In genomic region chr9:18668944-18669343, GRCh38 we compare ENCODE assay signal across 19 cellular contexts.
A peak's percentile ranks its signal among the peaks of the same experiment; 100 is the strongest.
DNase-seq lines count a peak whose midpoint lies in the region; ATAC-seq, FAIRE-seq and TF ChIP-seq lines count a peak whose summit lies in the region.
"Had no signal": no experiment of that assay in that cellular context is flagged by ENCODE, and none has a peak within 500 bp of the region (broad histone marks: within the 10 kb centered on the region; RNA-seq: fewer than 3 reads in every experiment).

No MANE protein-coding gene starts in this region.

- H3K9me3 ChIP-seq in H1 (ENCODE audit: insufficient read depth in 2 of 2, low read depth in 1 of 2, low read length in 1 of 2) = no peaks in the 10 kb centered on the region
- no peaks in the 10 kb centered on the region for H3K9me3 ChIP-seq in liver (ENCODE audit: control insufficient read depth in 4 of 4, low read length in 3 of 4)
- no peaks in the 10 kb centered on the region for H3K9me3 ChIP-seq in SK-N-SH
- H3K9me3 ChIP-seq: suprapubic skin had no signal

- H3F3A ChIP-seq in SK-N-SH (replicated peaks; ENCODE audit: insufficient read depth) = peaks cover 4% of the 10 kb centered on the region

- FAIRE-seq in H1 (lab: Jason Lieb, UNC) = peak; percentile 80

- no peak overlapping the region for H4K5ac ChIP-seq in H1 (ENCODE audit: insufficient read length, low read depth, low read length)

- peak; percentile 81 for DNase-seq in DMS53 (lab: John Stamatoyannopoulos, UW)
- peak; percentile 36 for DNase-seq in NCI-H2029 (lab: John Stamatoyannopoulos, UW)
- peak in 1 of 2 experiments; percentile 39 for DNase-seq in H1 (ENCODE audit: low read depth in 1 of 2, low spot score in 2 of 2)
- DNase-seq in SK-N-SH = no peak
- DNase-seq in COLO829 (ENCODE audit: low spot score) = no peak
- DNase-seq in activated T-helper 1 cell treated with anti-CD3 and anti-CD28 coated beads, Interleukin-12 subunit alpha, Interleukin-12 subunit beta, Interleukin-2, Interleukin-4 antibody, amounts not matched to agents 30 ng/mL and 10 ng/mL and 1 ng/mL, durations not matched to agents 14 hours and 24 hours and 36 hours (ENCODE audit: low spot score) = no peak
- DNase-seq: brain microvascular endothelial cell; CD8-positive, alpha-beta memory T cell; glutamatergic neuron; NCI-H345; occipital lobe; stimulated activated CD4-positive, alpha-beta T cell treated with anti-CD3 and anti-CD28 coated beads, Interleukin-4, amount 100 ng/mL, for 1 hour had no signal

- intact Hi-C loops in activated T-helper 1 cell treated with anti-CD3 and anti-CD28 coated beads, Interleukin-12 subunit alpha, Interleukin-12 subunit beta, Interleukin-2, Interleukin-4 antibody, amounts not matched to agents 30 ng/mL and 10 ng/mL and 1 ng/mL, durations not matched to agents 14 hours and 24 hours and 36 hours (cut with micrococcal nuclease) = no loop called here

- H3K27me3 ChIP-seq in H1 (replicated peaks in 1 of 4; ENCODE audit: control insufficient read depth in 3 of 4, extremely low read depth in 1 of 4, insufficient read depth in 3 of 4, low read length in 3 of 4) = no peaks in the 10 kb centered on the region
- H3K27me3 ChIP-seq in liver (ENCODE audit: control insufficient read depth in 4 of 4, insufficient read depth in 4 of 4, low read length in 3 of 4) = no peaks in the 10 kb centered on the region
- no peaks in the 10 kb centered on the region for H3K27me3 ChIP-seq in SK-N-SH (ENCODE audit: insufficient read depth)
- H3K27me3 ChIP-seq: brain microvascular endothelial cell, suprapubic skin had no signal

- H3K4ac ChIP-seq in H1 (replicated peaks; ENCODE audit: insufficient read length, low read depth, low read length) = no peak overlapping the region

- H2BK12ac ChIP-seq in H1 (ENCODE audit: low read depth, low read length) = no peak overlapping the region

- H3K56ac ChIP-seq in H1 (replicated peaks; ENCODE audit: insufficient read length, low read depth, low read length) = no peak overlapping the region

- CTCF ChIA-PET in H1 (lab: Charles Lee; ENCODE audit: partially characterized antibody) = interaction anchor here (0.9 kb wide), 1 partner anchor 87 kb away, joined by 3 read pairs; no protein-coding TSS in a partner anchor
- CTCF ChIA-PET in SK-N-SH (lab: Yijun Ruan, JAX) = interaction anchor here (1.1 to 1.3 kb wide), 2 partner anchors 12 to 21 kb away, joined by 3 to 4 read pairs; no protein-coding TSS in a partner anchor

- POLR2A ChIA-PET in H1 (lab: Charles Lee; ENCODE audit: partially characterized antibody) (no interaction called here), SK-N-SH (lab: Yijun Ruan, JAX) (no interaction called here)

- H3K23ac ChIP-seq in H1 (ENCODE audit: insufficient read length) = no peak overlapping the region

- H3K36me3 ChIP-seq in H1 (ENCODE audit: control insufficient read depth in 2 of 4, insufficient read depth in 4 of 4, low read length in 3 of 4) (no peaks in the 10 kb centered on the region), liver (ENCODE audit: control insufficient read depth in 4 of 4, insufficient read depth in 3 of 4, low read depth in 1 of 4, low read length in 3 of 4) (no peaks in the 10 kb centered on the region), SK-N-SH (replicated peaks in 1 of 2; ENCODE audit: control insufficient read depth in 1 of 2, insufficient read depth in 2 of 2, low read length in 1 of 2) (peaks cover 2 to 73% of the 10 kb centered on the region in 2 experiments)
- H3K36me3 ChIP-seq: brain microvascular endothelial cell, suprapubic skin had no signal

- H3K27me3 Mint-ChIP-seq in activated T-helper 1 cell treated with anti-CD3 and anti-CD28 coated beads, Interleukin-12 subunit alpha, Interleukin-12 subunit beta, Interleukin-2, Interleukin-4 antibody, amounts not matched to agents 30 ng/mL and 10 ng/mL and 1 ng/mL, durations not matched to agents 14 hours and 24 hours and 36 hours (ENCODE audit: insufficient read depth) = no peaks in the 10 kb centered on the region

- TF ChIP-seq EP300 in H1 (IDR thresholded peaks at IDR 0.05; ENCODE audit: borderline replicate concordance in 1 of 2, low read depth in 2 of 2, low read length in 2 of 2) (no peak; a peak in 1 of 3 replicates), SK-N-SH (IDR thresholded peaks at IDR 0.05; ENCODE audit: borderline replicate concordance in 1 of 2, low read depth in 1 of 2, low read length in 1 of 2) (no peak)

- no peaks in the 10 kb centered on the region for H3K4me1 Mint-ChIP-seq in activated T-helper 1 cell treated with anti-CD3 and anti-CD28 coated beads, Interleukin-12 subunit alpha, Interleukin-12 subunit beta, Interleukin-2, Interleukin-4 antibody, amounts not matched to agents 30 ng/mL and 10 ng/mL and 1 ng/mL, durations not matched to agents 14 hours and 24 hours and 36 hours (ENCODE audit: low read depth)
- H3K4me1 Mint-ChIP-seq: CD8-positive, alpha-beta memory T cell had no signal

- no peak overlapping the region for H2BK20ac ChIP-seq in H1 (ENCODE audit: low read length)

- TF ChIP-seq CTCF in H1 (IDR thresholded peaks at IDR 0.05; ENCODE audit: control extremely low read depth in 1 of 3, insufficient read depth in 1 of 3, low read depth in 1 of 3, low read length in 3 of 3) = no peak
- no peak for TF ChIP-seq CTCF in liver (IDR thresholded peaks at IDR 0.05; ENCODE audit: low read depth, low read length, missing input control)
- no peak for TF ChIP-seq CTCF in SK-N-SH (IDR thresholded peaks at IDR 0.05)

- TF ChIP-seq RAD21 in H1 (IDR thresholded peaks at IDR 0.05 in 1 of 2, conservative IDR thresholded peaks at IDR 0.05 in 1 of 2; ENCODE audit: low read depth in 2 of 2, low read length in 2 of 2) (no peak), liver (IDR thresholded peaks at IDR 0.05) (peak; percentile 42 to 51), SK-N-SH (IDR thresholded peaks at IDR 0.05; ENCODE audit: low read length) (no peak)

- 27% methylated on average over 2 of the region's 2 CpGs; no CpG with 5 or more reads in 1 of the 2 experiments for WGBS in H1 (ENCODE audit: extremely low coverage in 1 of 2, insufficient coverage in 1 of 2, insufficient read length in 1 of 2, insufficient replicate concordance in 2 of 2, low coverage in 1 of 2, low lambda C conversion rate in 2 of 2, missing lambda C conversion rate in 1 of 2), 2 experiments
- WGBS in liver = 21% methylated on average over 2 of the region's 2 CpGs
- WGBS in SK-N-SH (ENCODE audit: low lambda C conversion rate) = 84% methylated on average over 2 of the region's 2 CpGs

- H3K4me3 Mint-ChIP-seq in activated T-helper 1 cell treated with anti-CD3 and anti-CD28 coated beads, Interleukin-12 subunit alpha, Interleukin-12 subunit beta, Interleukin-2, Interleukin-4 antibody, amounts not matched to agents 30 ng/mL and 10 ng/mL and 1 ng/mL, durations not matched to agents 14 hours and 24 hours and 36 hours = no peak overlapping the region
- H3K4me3 Mint-ChIP-seq: activated naive CD8-positive, alpha-beta T cell; CD8-positive, alpha-beta memory T cell had no signal

- H4K20me1 ChIP-seq in H1 (replicated peaks in 1 of 2; ENCODE audit: control insufficient read depth in 1 of 2, insufficient read depth in 2 of 2, low read length in 2 of 2) = no peaks in the 10 kb centered on the region
- H4K20me1 ChIP-seq in SK-N-SH (ENCODE audit: insufficient read depth) = no peaks in the 10 kb centered on the region

- no peaks in the 10 kb centered on the region for H3K23me2 ChIP-seq in H1 (ENCODE audit: low read depth, low read length)

- no peaks in the 10 kb centered on the region for H3K9me2 ChIP-seq in SK-N-SH

- no peak overlapping the region for H3K14ac ChIP-seq in H1 (ENCODE audit: insufficient read length)

- H3K18ac ChIP-seq in H1 (ENCODE audit: extremely low read depth, low read length) = no peak overlapping the region

- H2AFZ ChIP-seq in H1 (ENCODE audit: low read length) (no peak overlapping the region), SK-N-SH (ENCODE audit: low read depth) (no peak overlapping the region)

- H3K27ac Mint-ChIP-seq in activated T-helper 1 cell treated with anti-CD3 and anti-CD28 coated beads, Interleukin-12 subunit alpha, Interleukin-12 subunit beta, Interleukin-2, Interleukin-4 antibody, amounts not matched to agents 30 ng/mL and 10 ng/mL and 1 ng/mL, durations not matched to agents 14 hours and 24 hours and 36 hours = no peak overlapping the region
- H3K27ac Mint-ChIP-seq: activated naive CD8-positive, alpha-beta T cell; CD8-positive, alpha-beta memory T cell had no signal

- H3K79me2 ChIP-seq in H1 (ENCODE audit: control insufficient read depth in 1 of 2, insufficient read depth in 2 of 2, low read length in 2 of 2) (no peaks in the 10 kb centered on the region), SK-N-SH (ENCODE audit: insufficient read depth) (peaks cover 7% of the 10 kb centered on the region; the same call in 1 of the 2 replicates)

- no peak overlapping the region for H2BK120ac ChIP-seq in H1 (replicated peaks; ENCODE audit: low read depth, low read length)

- no peak overlapping the region for H2BK5ac ChIP-seq in H1 (ENCODE audit: low read depth, low read length)

- H3K4me1 ChIP-seq in H1 (replicated peaks in 1 of 4; ENCODE audit: control insufficient read depth in 3 of 4, insufficient read depth in 4 of 4, low read length in 3 of 4) (peaks cover 0 to 5% (median 0%) of the 10 kb centered on the region in 4 experiments; a peak in 1 of 7 replicates), liver (ENCODE audit: control insufficient read depth in 4 of 4, insufficient read depth in 4 of 4, low read length in 3 of 4) (peaks cover 0 to 9% (median 3%) of the 10 kb centered on the region in 4 donors), SK-N-SH (ENCODE audit: control insufficient read depth in 1 of 2, insufficient read depth in 2 of 2, low read depth in 1 of 2, low read length in 1 of 2) (no peaks in the 10 kb centered on the region; a peak in 1 of 4 replicates)

- H4K91ac ChIP-seq in H1 (replicated peaks; ENCODE audit: insufficient read length, low read length) = no peak overlapping the region

- TF ChIP-seq POLR2A in H1 (IDR thresholded peaks at IDR 0.05; ENCODE audit: control extremely low read depth in 1 of 2, low read depth in 2 of 2, low read length in 2 of 2) = no peak

- no peak overlapping the region for H2AK5ac ChIP-seq in H1 (ENCODE audit: low read depth, low read length)

- no peaks in the 10 kb centered on the region for H3K9me3 Mint-ChIP-seq in activated T-helper 1 cell treated with anti-CD3 and anti-CD28 coated beads, Interleukin-12 subunit alpha, Interleukin-12 subunit beta, Interleukin-2, Interleukin-4 antibody, amounts not matched to agents 30 ng/mL and 10 ng/mL and 1 ng/mL, durations not matched to agents 14 hours and 24 hours and 36 hours
- H3K9me3 Mint-ChIP-seq: CD8-positive, alpha-beta memory T cell had no signal

- H3K4me2 ChIP-seq in H1 (ENCODE audit: insufficient read depth in 1 of 2, low read depth in 2 of 2, low read length in 2 of 2) (peak overlapping the region in 1 of 2 experiments; percentile 12; a peak in 1 of 4 replicates), SK-N-SH (no peak overlapping the region)

- no peak for ATAC-seq in HG03469 (IDR thresholded peaks at IDR 0.05; ENCODE audit: unreplicated experiment)
- ATAC-seq: esophagus mucosa, HCT116, Panc1 had no signal

- H4K8ac ChIP-seq in H1 (ENCODE audit: extremely low read depth, insufficient read depth, low read length) = no peak overlapping the region

- H2BK15ac ChIP-seq in H1 (ENCODE audit: low read length) = no peak overlapping the region

- no peak overlapping the region for H3K9ac ChIP-seq in H1 (replicated peaks in 1 of 4; ENCODE audit: extremely low read depth in 1 of 4, low read depth in 3 of 4, low read length in 3 of 4)
- H3K9ac ChIP-seq in liver (ENCODE audit: low read depth in 1 of 2, low read length in 2 of 2) = no peak overlapping the region
- H3K9ac ChIP-seq in SK-N-SH = no peak overlapping the region

- H3K27ac ChIP-seq in H1 (ENCODE audit: low read depth, low read length) = no peak overlapping the region
- no peak overlapping the region for H3K27ac ChIP-seq in liver (ENCODE audit: low read depth in 1 of 2, low read length in 2 of 2)
- H3K27ac ChIP-seq in SK-N-SH (ENCODE audit: low read depth in 2 of 2, low read length in 1 of 2) = no peak overlapping the region
- H3K27ac ChIP-seq: brain microvascular endothelial cell, suprapubic skin had no signal

- no peak overlapping the region for H3K4me3 ChIP-seq in H1 (ENCODE audit: extremely low read depth in 1 of 4, insufficient read depth in 2 of 4, low read depth in 3 of 4, low read length in 4 of 4)
- no peak overlapping the region for H3K4me3 ChIP-seq in liver (ENCODE audit: low read depth in 1 of 3, low read length in 3 of 3)
- H3K4me3 ChIP-seq in SK-N-SH (ENCODE audit: low read depth in 2 of 2, low read length in 1 of 2) = no peak overlapping the region
- H3K4me3 ChIP-seq: suprapubic skin had no signal

- no peaks in the 10 kb centered on the region for H3K36me3 Mint-ChIP-seq in activated T-helper 1 cell treated with anti-CD3 and anti-CD28 coated beads, Interleukin-12 subunit alpha, Interleukin-12 subunit beta, Interleukin-2, Interleukin-4 antibody, amounts not matched to agents 30 ng/mL and 10 ng/mL and 1 ng/mL, durations not matched to agents 14 hours and 24 hours and 36 hours (ENCODE audit: low read depth)
- H3K36me3 Mint-ChIP-seq: activated naive CD8-positive, alpha-beta T cell; CD8-positive, alpha-beta memory T cell had no signal

- H3K79me1 ChIP-seq in H1 (ENCODE audit: low read depth, low read length) = no peaks in the 10 kb centered on the region

Comparison
In these comparisons a context has a peak if more than half of its experiments do, and no peak if none do; other contexts are left out.
1. DNase-seq: peak in DMS53 (single experiment) and NCI-H2029 (single experiment); none in SK-N-SH (single experiment), COLO829 (single experiment) and activated T-helper 1 cell treated with anti-CD3 and anti-CD28 coated beads, Interleukin-12 subunit alpha, Interleukin-12 subunit beta, Interleukin-2, Interleukin-4 antibody, amounts not matched to agents 30 ng/mL and 10 ng/mL and 1 ng/mL, durations not matched to agents 14 hours and 24 hours and 36 hours (single experiment).